ENCODE assay signal across 1 cellular context in genomic region chr14:24051789-24052655, GRCh38.
TF ChIP-seq lines count a peak whose summit lies in the region.

TSS of gene CARMIL3 (plus strand) at chr14:24052009. CDS start at chr14:24052154, 145 bp downstream.

TF ChIP-seq in HepG2, 621 proteins besides CTCF, POLR2A, EP300 and RAD21 (continued from another document and continues in another):
- TF ChIP-seq ZNF609 (CRISPR knock-in tag; IDR thresholded peaks at IDR 0.05; ENCODE audit: borderline replicate concordance) (no peak), ZNF703 (CRISPR knock-in tag; IDR thresholded peaks at IDR 0.05; ENCODE audit: borderline replicate concordance) (peak; percentile 76; the same call in 1 of the 2 replicates), ZSCAN31 (CRISPR knock-in tag; IDR thresholded peaks at IDR 0.05; ENCODE audit: low read depth) (no peak), MAZ (IDR thresholded peaks at IDR 0.05; ENCODE audit: borderline replicate concordance, low read depth, low read length) (peak; percentile 63), MAZ (CRISPR knock-in tag; IDR thresholded peaks at IDR 0.05; ENCODE audit: low read depth) (peak; percentile 93; the same call in 1 of the 2 replicates), TOE1 (CRISPR knock-in tag; IDR thresholded peaks at IDR 0.05) (no peak; the same call in 1 of the 2 replicates), CHD4 (IDR thresholded peaks at IDR 0.05; ENCODE audit: borderline replicate concordance, low read length) (no peak), IRX3 (CRISPR knock-in tag; IDR thresholded peaks at IDR 0.05; ENCODE audit: borderline replicate concordance, low read depth) (peak; percentile 74; the same call in 1 of the 2 replicates), HBP1 (CRISPR knock-in tag; IDR thresholded peaks at IDR 0.05; ENCODE audit: low read depth) (peak; percentile 88), ZNF407 (CRISPR knock-in tag; IDR thresholded peaks at IDR 0.05; ENCODE audit: not compliant biosample characterization) (peak; percentile 82), ZBTB21 (CRISPR knock-in tag; IDR thresholded peaks at IDR 0.05) (peak; percentile 58; the same call in 1 of the 2 replicates), ELF1 (CRISPR knock-in tag; IDR thresholded peaks at IDR 0.05) (peak; percentile 60; the same call in 1 of the 2 replicates), ZNF879 (CRISPR knock-in tag; IDR thresholded peaks at IDR 0.05) (no peak), ZNF264 (CRISPR knock-in tag; IDR thresholded peaks at IDR 0.05) (no peak; the same call in 1 of the 2 replicates), ZNF720 (CRISPR knock-in tag; IDR thresholded peaks at IDR 0.05) (no peak), RAD51 (IDR thresholded peaks at IDR 0.05; ENCODE audit: borderline replicate concordance) (no peak), ZSCAN9 (CRISPR knock-in tag; IDR thresholded peaks at IDR 0.05; ENCODE audit: borderline replicate concordance) (peak; percentile 84), XRCC5 (optimal IDR thresholded peaks at IDR 0.05; ENCODE audit: low read length) (peak; percentile 71), ZNF674 (CRISPR knock-in tag; IDR thresholded peaks at IDR 0.05; ENCODE audit: low read depth) (no peak; the same call in 1 of the 2 replicates), FLYWCH1 (CRISPR knock-in tag; IDR thresholded peaks at IDR 0.05) (no peak; the same call in none of the 2 replicates), POLR2AphosphoS5 (IDR thresholded peaks at IDR 0.05; ENCODE audit: low read depth, low read length) (peak; percentile 54; the same call in 1 of the 2 replicates), NFIC (IDR thresholded peaks at IDR 0.05; ENCODE audit: low read length) (no peak), NR2C2 (CRISPR knock-in tag; IDR thresholded peaks at IDR 0.05; ENCODE audit: borderline replicate concordance) (no peak), ZFX (CRISPR knock-in tag; IDR thresholded peaks at IDR 0.05; ENCODE audit: low read depth) (peak; percentile 83), BCL6 (CRISPR knock-in tag; IDR thresholded peaks at IDR 0.05) (peak; percentile 14), TBX2 (CRISPR knock-in tag; IDR thresholded peaks at IDR 0.05; ENCODE audit: borderline replicate concordance) (peak; percentile 86), TBP (CRISPR knock-in tag; IDR thresholded peaks at IDR 0.05) (0 out of 2 replicates have a peak, but pooled peaks have one; percentile 74), ZNF737 (CRISPR knock-in tag; IDR thresholded peaks at IDR 0.05; ENCODE audit: borderline replicate concordance) (0 out of 2 replicates have a peak, but pooled peaks have one; percentile 93), ZNF468 (CRISPR knock-in tag; IDR thresholded peaks at IDR 0.05) (peak; percentile 80; the same call in 1 of the 2 replicates), ZBTB14 (CRISPR knock-in tag; IDR thresholded peaks at IDR 0.05) (peak; percentile 87), SMYD3 (CRISPR knock-in tag; IDR thresholded peaks at IDR 0.05) (no peak), MEIS2 (CRISPR knock-in tag; IDR thresholded peaks at IDR 0.05) (peak; percentile 60), TBL1XR1 (IDR thresholded peaks at IDR 0.05; ENCODE audit: borderline replicate concordance, low read length, partially characterized antibody) (no peak), KAT7 (CRISPR knock-in tag; IDR thresholded peaks at IDR 0.05; ENCODE audit: borderline replicate concordance) (peak; percentile 72; the same call in 1 of the 2 replicates), MEF2D (CRISPR knock-in tag; IDR thresholded peaks at IDR 0.05) (peak; percentile 75; the same call in 1 of the 2 replicates), ATF7-NPFF (CRISPR knock-in tag; IDR thresholded peaks at IDR 0.05; ENCODE audit: low read depth) (peak; percentile 89), HDAC2 (CRISPR knock-in tag; IDR thresholded peaks at IDR 0.05) (peak; percentile 69)
- TF ChIP-seq, protein P1, sequence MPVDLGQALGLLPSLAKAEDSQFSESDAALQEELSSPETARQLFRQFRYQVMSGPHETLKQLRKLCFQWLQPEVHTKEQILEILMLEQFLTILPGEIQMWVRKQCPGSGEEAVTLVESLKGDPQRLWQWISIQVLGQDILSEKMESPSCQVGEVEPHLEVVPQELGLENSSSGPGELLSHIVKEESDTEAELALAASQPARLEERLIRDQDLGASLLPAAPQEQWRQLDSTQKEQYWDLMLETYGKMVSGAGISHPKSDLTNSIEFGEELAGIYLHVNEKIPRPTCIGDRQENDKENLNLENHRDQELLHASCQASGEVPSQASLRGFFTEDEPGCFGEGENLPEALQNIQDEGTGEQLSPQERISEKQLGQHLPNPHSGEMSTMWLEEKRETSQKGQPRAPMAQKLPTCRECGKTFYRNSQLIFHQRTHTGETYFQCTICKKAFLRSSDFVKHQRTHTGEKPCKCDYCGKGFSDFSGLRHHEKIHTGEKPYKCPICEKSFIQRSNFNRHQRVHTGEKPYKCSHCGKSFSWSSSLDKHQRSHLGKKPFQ (CRISPR knock-in tag; IDR thresholded peaks at IDR 0.05; ENCODE audit: insufficient replicate concordance) = peak; percentile 59
- TF ChIP-seq, protein P2, sequence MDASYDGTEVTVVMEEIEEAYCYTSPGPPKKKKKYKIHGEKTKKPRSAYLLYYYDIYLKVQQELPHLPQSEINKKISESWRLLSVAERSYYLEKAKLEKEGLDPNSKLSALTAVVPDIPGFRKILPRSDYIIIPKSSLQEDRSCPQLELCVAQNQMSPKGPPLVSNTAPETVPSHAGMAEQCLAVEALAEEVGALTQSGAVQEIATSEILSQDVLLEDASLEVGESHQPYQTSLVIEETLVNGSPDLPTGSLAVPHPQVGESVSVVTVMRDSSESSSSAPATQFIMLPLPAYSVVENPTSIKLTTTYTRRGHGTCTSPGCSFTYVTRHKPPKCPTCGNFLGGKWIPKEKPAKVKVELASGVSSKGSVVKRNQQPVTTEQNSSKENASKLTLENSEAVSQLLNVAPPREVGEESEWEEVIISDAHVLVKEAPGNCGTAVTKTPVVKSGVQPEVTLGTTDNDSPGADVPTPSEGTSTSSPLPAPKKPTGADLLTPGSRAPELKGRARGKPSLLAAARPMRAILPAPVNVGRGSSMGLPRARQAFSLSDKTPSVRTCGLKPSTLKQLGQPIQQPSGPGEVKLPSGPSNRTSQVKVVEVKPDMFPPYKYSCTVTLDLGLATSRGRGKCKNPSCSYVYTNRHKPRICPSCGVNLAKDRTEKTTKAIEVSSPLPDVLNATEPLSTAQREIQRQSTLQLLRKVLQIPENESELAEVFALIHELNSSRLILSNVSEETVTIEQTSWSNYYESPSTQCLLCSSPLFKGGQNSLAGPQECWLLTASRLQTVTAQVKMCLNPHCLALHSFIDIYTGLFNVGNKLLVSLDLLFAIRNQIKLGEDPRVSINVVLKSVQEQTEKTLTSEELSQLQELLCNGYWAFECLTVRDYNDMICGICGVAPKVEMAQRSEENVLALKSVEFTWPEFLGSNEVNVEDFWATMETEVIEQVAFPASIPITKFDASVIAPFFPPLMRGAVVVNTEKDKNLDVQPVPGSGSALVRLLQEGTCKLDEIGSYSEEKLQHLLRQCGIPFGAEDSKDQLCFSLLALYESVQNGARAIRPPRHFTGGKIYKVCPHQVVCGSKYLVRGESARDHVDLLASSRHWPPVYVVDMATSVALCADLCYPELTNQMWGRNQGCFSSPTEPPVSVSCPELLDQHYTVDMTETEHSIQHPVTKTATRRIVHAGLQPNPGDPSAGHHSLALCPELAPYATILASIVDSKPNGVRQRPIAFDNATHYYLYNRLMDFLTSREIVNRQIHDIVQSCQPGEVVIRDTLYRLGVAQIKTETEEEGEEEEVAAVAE (CRISPR knock-in tag; IDR thresholded peaks at IDR 0.05; ENCODE audit: borderline replicate concordance) = peak; percentile 91
